Comparison of ENCODE assay signal across 10 cellular contexts in genomic region chr9:136666364-136667216, GRCh38. TPM values are rescaled to one million over a fixed set of nuclear protein-coding genes. Genes with fewer than 3 reads are reported as not detected.
DNase-seq lines count a peak whose midpoint lies in the region; ATAC-seq, FAIRE-seq and TF ChIP-seq lines count a peak whose summit lies in the region.
"Had no signal": no experiment of that assay in that cellular context is flagged by ENCODE, and none has a peak within 500 bp of the region (broad histone marks: within the 10 kb centered on the region; RNA-seq: fewer than 3 reads in every experiment).

No MANE protein-coding gene starts in this region.

- peaks cover 7% of the 10 kb centered on the region for H3K4me1 Mint-ChIP-seq in activated naive CD4-positive, alpha-beta T cell treated with anti-CD3 and anti-CD28 coated beads, Interleukin-2, amount 10 ng/mL, durations not matched to agents 7 days and 5 days
- no peaks in the 10 kb centered on the region for H3K4me1 Mint-ChIP-seq in astrocyte (ENCODE audit: low read depth, unreplicated experiment)

- H3K27me3 Mint-ChIP-seq in activated naive CD4-positive, alpha-beta T cell treated with anti-CD3 and anti-CD28 coated beads, Interleukin-2, amount 10 ng/mL, durations not matched to agents 7 days and 5 days, result peaks cover 61% of the 10 kb centered on the region
- peaks cover 7% of the 10 kb centered on the region for H3K27me3 Mint-ChIP-seq in astrocyte (ENCODE audit: low read depth, unreplicated experiment)

- ATAC-seq in activated naive CD4-positive, alpha-beta T cell treated with anti-CD3 and anti-CD28 coated beads, Interleukin-2, amount 50 U/mL, for 72 hours, result no peak
- ATAC-seq in upper lobe of left lung (ENCODE audit: low FRiP score in 2 of 2) (no peak), GM21529 (IDR thresholded peaks at IDR 0.05; ENCODE audit: unreplicated experiment) (no peak)

- no peaks in the 10 kb centered on the region for H3K36me3 ChIP-seq in astrocyte (ENCODE audit: insufficient read depth, low read length)
- H3K36me3 ChIP-seq in upper lobe of left lung, result peaks cover 0 to 73% (median 28%) of the 10 kb centered on the region in 4 donors

- no peak overlapping the region for H3K27ac Mint-ChIP-seq in activated naive CD4-positive, alpha-beta T cell treated with anti-CD3 and anti-CD28 coated beads, Interleukin-2, amount 10 ng/mL, durations not matched to agents 7 days and 5 days
- H3K27ac Mint-ChIP-seq in activated naive CD4-positive, alpha-beta T cell treated with anti-CD3 and anti-CD28 coated beads, Interleukin-2, amount 50 U/mL, for 72 hours, result no peak overlapping the region
- H3K27ac Mint-ChIP-seq in astrocyte (ENCODE audit: unreplicated experiment), result peak overlapping the region; percentile 18

- TF ChIP-seq POLR2A in lower leg skin (IDR thresholded peaks at IDR 0.05) (no peak), upper lobe of left lung (IDR thresholded peaks at IDR 0.05) (peak in 1 of 4 donors; percentile 13)

- H3K79me2 ChIP-seq in astrocyte (ENCODE audit: insufficient read depth, low read length), result no peaks in the 10 kb centered on the region

- 16 to 35% methylated on average over 13 to 35 of the region's 36 CpGs for WGBS in lower leg skin, 2 donors
- WGBS in upper lobe of left lung, 2 donors, result 30 to 38% methylated on average over 8 to 14 of the region's 36 CpGs

- H3K9me3 Mint-ChIP-seq in activated naive CD4-positive, alpha-beta T cell treated with anti-CD3 and anti-CD28 coated beads, Interleukin-2, amount 10 ng/mL, durations not matched to agents 7 days and 5 days, result no peaks in the 10 kb centered on the region
- H3K9me3 Mint-ChIP-seq in activated naive CD4-positive, alpha-beta T cell treated with anti-CD3 and anti-CD28 coated beads, Interleukin-2, amount 50 U/mL, for 72 hours, result no peaks in the 10 kb centered on the region
- no peaks in the 10 kb centered on the region for H3K9me3 Mint-ChIP-seq in astrocyte (ENCODE audit: unreplicated experiment)

- no peaks in the 10 kb centered on the region for H3K36me3 Mint-ChIP-seq in activated naive CD4-positive, alpha-beta T cell treated with anti-CD3 and anti-CD28 coated beads, Interleukin-2, amount 10 ng/mL, durations not matched to agents 7 days and 5 days
- H3K36me3 Mint-ChIP-seq in activated naive CD4-positive, alpha-beta T cell treated with anti-CD3 and anti-CD28 coated beads, Interleukin-2, amount 50 U/mL, for 72 hours, result no peaks in the 10 kb centered on the region
- H3K36me3 Mint-ChIP-seq in astrocyte (ENCODE audit: low read depth, unreplicated experiment), result no peaks in the 10 kb centered on the region

- H3K9me3 ChIP-seq in astrocyte (ENCODE audit: insufficient read depth, low read depth, low read length) (no peaks in the 10 kb centered on the region), upper lobe of left lung (no peaks in the 10 kb centered on the region)

- H3K9ac ChIP-seq in astrocyte (ENCODE audit: low read length), result no peak overlapping the region

- intact Hi-C loops in lower leg skin (cut with DNase I; ENCODE audit: low total_unique reads), result no loop called here

- no peaks in the 10 kb centered on the region for H4K20me1 ChIP-seq in astrocyte (ENCODE audit: insufficient read depth, low read length)

- CTCF ChIA-PET in activated naive CD4-positive, alpha-beta T cell treated with anti-CD3 and anti-CD28 coated beads, Interleukin-2, amount 10 ng/mL, durations not matched to agents 7 days and 5 days (lab: Charles Lee), result interaction anchor here (1.0 kb wide), 1 partner anchor 10 kb away, joined by 3 read pairs; no protein-coding TSS in a partner anchor

- H2AFZ ChIP-seq in astrocyte (ENCODE audit: low read depth, low read length), result no peak overlapping the region

- no peak for TF ChIP-seq CTCF in astrocyte (IDR thresholded peaks at IDR 0.05; ENCODE audit: insufficient read depth, low read depth, low read length)
- TF ChIP-seq CTCF in lower leg skin (IDR thresholded peaks at IDR 0.05), result no peak
- no peak for TF ChIP-seq CTCF in upper lobe of left lung (IDR thresholded peaks at IDR 0.05)

- peak overlapping the region; percentile 52 for H3K4me3 Mint-ChIP-seq in activated naive CD4-positive, alpha-beta T cell treated with anti-CD3 and anti-CD28 coated beads, Interleukin-2, amount 10 ng/mL, durations not matched to agents 7 days and 5 days
- peak overlapping the region; percentile 73 for H3K4me3 Mint-ChIP-seq in astrocyte (ENCODE audit: unreplicated experiment)

- no peaks in the 10 kb centered on the region for H3K27me3 ChIP-seq in astrocyte (ENCODE audit: insufficient read depth, low read length)
- H3K27me3 ChIP-seq in upper lobe of left lung, result peaks cover 0 to 17% (median 9%) of the 10 kb centered on the region in 4 donors

- no peak overlapping the region for H3K27ac ChIP-seq in astrocyte (ENCODE audit: low read depth, low read length)
- peak overlapping the region; percentile 81 to 91 (median 84) for H3K27ac ChIP-seq in upper lobe of left lung

- no peak for FAIRE-seq in astrocyte (lab: Jason Lieb, UNC)
- FAIRE-seq: G401.6 had no signal

- TF ChIP-seq EP300 in upper lobe of left lung (IDR thresholded peaks at IDR 0.05), result no peak

- H3K4me3 ChIP-seq in astrocyte (ENCODE audit: insufficient read depth, low read depth, low read length) (no peak overlapping the region), lower leg skin (ENCODE audit: low read depth, poor library complexity, severe bottlenecking) (peak overlapping the region; percentile 18), upper lobe of left lung (peak overlapping the region; percentile 52 to 64 (median 61))

- peak overlapping the region; percentile 67 for H3K4me2 ChIP-seq in astrocyte (ENCODE audit: low read length)

- DNase-seq in activated naive CD4-positive, alpha-beta T cell treated with anti-CD3 and anti-CD28 coated beads, Interleukin-2, amount 10 ng/mL, durations not matched to agents 7 days and 5 days, result no peak
- DNase-seq in activated naive CD4-positive, alpha-beta T cell treated with anti-CD3 and anti-CD28 coated beads, Interleukin-2, amount 50 U/mL, for 72 hours (ENCODE audit: low spot score in 2 of 2), result no peak
- no peak for DNase-seq in astrocyte (ENCODE audit: low read depth)
- no peak for DNase-seq in lower leg skin (ENCODE audit: low spot score in 2 of 2)
- DNase-seq in upper lobe of left lung, result no peak
- DNase-seq in NCI-H2029 (lab: John Stamatoyannopoulos, UW), result no peak
- no peak for DNase-seq in iPS-NIHi11 (ENCODE audit: low spot score)

- peaks cover 4% of the 10 kb centered on the region for H3K4me1 ChIP-seq in astrocyte (ENCODE audit: insufficient read depth, low read length)
- peaks cover 13 to 39% (median 25%) of the 10 kb centered on the region in 4 donors for H3K4me1 ChIP-seq in upper lobe of left lung

RNA-seq across cellular contexts. Expression of gene EGFL7, which starts 3.9 kb away (rescaled TPM):
- 1 to 10 TPM in 1 of 2 donors, under 1 TPM in 1; 0.61 to 1.6 TPM for total RNA-seq in activated naive CD4-positive, alpha-beta T cell treated with anti-CD3 and anti-CD28 coated beads, Interleukin-2, amount 50 U/mL, for 72 hours
- total RNA-seq in astrocyte (12.3 and 15.5 TPM in 2 replicates), lower leg skin (10 to 100 TPM; 27.8 to 62.2 (median 46.2) TPM), upper lobe of left lung (100 to 1,000 TPM in 5 of 6 donors, 10 to 100 TPM in 1; 77.9 to 321 (median 165) TPM)

RNA-seq across cellular contexts. Expression of gene AGPAT2, which starts 20.7 kb away (rescaled TPM):
- 10 to 100 TPM in 1 of 2 donors, 1 to 10 TPM in 1; 7.4 to 18.9 TPM for total RNA-seq in activated naive CD4-positive, alpha-beta T cell treated with anti-CD3 and anti-CD28 coated beads, Interleukin-2, amount 50 U/mL, for 72 hours
- total RNA-seq in astrocyte (30.8 and 38.0 TPM in 2 replicates), lower leg skin (10 to 100 TPM; 52.4 to 77.7 (median 63.5) TPM), upper lobe of left lung (100 to 1,000 TPM in 5 of 6 donors, 10 to 100 TPM in 1; 70.2 to 242 (median 140) TPM)

RNA-seq across cellular contexts. Expression of gene DIPK1B, which starts 45.8 kb away (rescaled TPM):
- total RNA-seq in activated naive CD4-positive, alpha-beta T cell treated with anti-CD3 and anti-CD28 coated beads, Interleukin-2, amount 50 U/mL, for 72 hours, result under 1 TPM in 1 of 2 donors, not detected in 1; 0.37 TPM
- 22.4 and 23.2 TPM in 2 replicates for total RNA-seq in astrocyte
- 10 to 100 TPM in 2 of 4 donors, 1 to 10 TPM in 2; 7.1 to 13.5 (median 9.5) TPM for total RNA-seq in lower leg skin
- total RNA-seq in upper lobe of left lung, result 10 to 100 TPM in 5 of 6 donors, 1 to 10 TPM in 1; 9.7 to 24.1 (median 17.0) TPM
- total RNA-seq: RPMI7951 had no signal

Comparison
In these comparisons a context has a peak if more than half of its experiments do, and no peak if none do; other contexts are left out.
1. RNA of gene DIPK1B, which starts 45.8 kb away (total RNA-seq): 22.4 to 23.2 TPM in astrocyte, 9.7 to 24.1 TPM in upper lobe of left lung and 7.1 to 13.5 TPM in lower leg skin; 0.37 TPM in activated naive CD4-positive, alpha-beta T cell treated with anti-CD3 and anti-CD28 coated beads, Interleukin-2, amount 50 U/mL, for 72 hours; every median in the first group is over 4 times any median in the second.